24 cellular contexts compared by ENCODE assay signal in genomic region chr7:14995774-14996173, GRCh38.
"Had no signal": no experiment of that assay in that cellular context is flagged by ENCODE, and none has a peak within 500 bp of the region (broad histone marks: within the 10 kb centered on the region; RNA-seq: fewer than 3 reads in every experiment).

No MANE protein-coding gene starts in this region.

- H3K36me3 ChIP-seq: neutrophil, pancreas, right atrium auricular region, upper lobe of left lung had no signal

- H3K9me3 ChIP-seq: neutrophil, pancreas, right atrium auricular region, upper lobe of left lung had no signal

- H3K4me3 ChIP-seq: pancreas, psoas muscle, right atrium auricular region, upper lobe of left lung had no signal

- DNase-seq: activated CD4-positive, alpha-beta T cell treated with anti-CD3 and anti-CD28 coated beads for 1 hour; activated CD4-positive, alpha-beta T cell treated with anti-CD3 and anti-CD28 coated beads, Interleukin-2, amount 50 U/mL, for 1 hour; activated CD8-positive, alpha-beta T cell treated with anti-CD3 and anti-CD28 coated beads, Interleukin-2, amount 10 ng/mL, durations not matched to agents 7 days and 5 days; activated gamma-delta T cell; activated naive CD4-positive, alpha-beta T cell treated with anti-CD3 and anti-CD28 coated beads, Interleukin-2, amount 50 U/mL, for 16 hours; activated naive CD8-positive, alpha-beta T cell treated with anti-CD3 and anti-CD28 coated beads, Interleukin-2, amount 50 U/mL, for 24 hours; anterior cingulate cortex; central memory CD4-positive, alpha-beta T cell; dermis blood vessel endothelial cell; effector CD8-positive, alpha-beta T cell; erythroblast; glutamatergic neuron; hippocampal formation; left cardiac atrium; pancreas; psoas muscle; stimulated activated CD4-positive, alpha-beta T cell treated with anti-CD3 and anti-CD28 coated beads, Interleukin-12 subunit alpha, Interleukin-12 subunit beta, amount 100 ng/mL, for 4 hours; stimulated activated CD4-positive, alpha-beta T cell treated with anti-CD3 and anti-CD28 coated beads, Interleukin-4, amount 100 ng/mL, for 4 hours; stimulated activated naive CD8-positive, alpha-beta T cell treated with anti-CD3 and anti-CD28 coated beads, Interleukin-15, Interleukin-2, amounts not matched to agents 100 U/mL and 50 U/mL, for 24 hours; upper lobe of left lung had no signal

- H3K27me3 ChIP-seq: neutrophil, pancreas, right atrium auricular region, upper lobe of left lung had no signal

- FAIRE-seq: TTC549 had no signal

- ATAC-seq: activated CD8-positive, alpha-beta T cell treated with anti-CD3 and anti-CD28 coated beads, Interleukin-2, amount 10 ng/mL, durations not matched to agents 7 days and 5 days; activated naive CD8-positive, alpha-beta T cell treated with anti-CD3 and anti-CD28 coated beads, Interleukin-2, amount 50 U/mL, for 24 hours; left cardiac atrium; natural killer cell treated with Interleukin-12 subunit alpha and Interleukin-12 subunit beta and Interleukin-15 and Interleukin-18, amount 100 ng/mL, for 72 hours; pancreas; psoas muscle; stimulated activated naive CD8-positive, alpha-beta T cell treated with anti-CD3 and anti-CD28 coated beads, Interleukin-15, Interleukin-2, amounts not matched to agents 100 U/mL and 50 U/mL, for 24 hours had no signal

- H3K27ac ChIP-seq: neutrophil, pancreas, psoas muscle, right atrium auricular region, upper lobe of left lung had no signal

- H3K4me1 ChIP-seq: pancreas, psoas muscle, right atrium auricular region, upper lobe of left lung had no signal
